1 cellular context compared by ENCODE assay signal in the genomic region with DNA sequence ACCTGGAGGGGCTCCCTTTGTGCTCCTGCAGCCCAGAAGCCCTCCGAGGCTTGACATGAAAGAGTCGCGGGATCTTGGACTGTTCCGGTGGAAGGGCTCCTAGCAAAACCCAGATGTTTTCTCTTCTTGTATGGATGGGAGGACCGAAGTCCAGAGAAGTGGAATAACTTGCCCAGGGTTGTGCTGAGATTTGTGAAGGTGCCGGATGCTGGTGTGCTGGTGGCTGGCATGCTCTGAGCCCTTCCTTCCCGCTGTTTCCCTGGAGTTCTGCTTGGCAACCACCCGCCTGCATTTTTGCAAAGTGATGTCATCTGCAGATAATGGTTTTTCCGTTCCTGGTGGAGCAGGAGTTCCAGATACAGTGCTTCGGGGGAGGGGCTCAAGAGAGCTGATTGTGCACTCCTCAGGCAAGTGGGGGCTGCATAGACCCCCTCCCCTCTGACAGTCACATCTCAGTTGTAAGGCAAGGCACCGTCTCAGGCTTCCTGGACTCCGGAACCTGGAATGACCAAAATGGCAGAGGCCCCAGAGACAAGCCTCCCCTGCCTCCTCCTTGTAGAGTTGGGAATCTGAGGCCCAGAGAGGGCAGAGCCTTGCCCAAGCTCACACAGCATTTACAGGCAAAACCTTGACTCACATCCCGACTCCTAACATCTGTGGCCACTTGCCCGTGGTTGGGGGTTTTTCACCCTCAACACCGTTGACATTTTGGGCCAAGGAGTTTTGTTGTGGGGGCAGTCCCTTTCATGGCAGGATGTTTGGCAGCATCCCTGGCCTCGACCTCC.
TF ChIP-seq lines count a peak whose summit lies in the region.

No MANE protein-coding gene starts in this region.

TF ChIP-seq in H1, 55 proteins besides CTCF, POLR2A, EP300 and RAD21:
- TF ChIP-seq ZNF274 (IDR thresholded peaks at IDR 0.05; ENCODE audit: borderline replicate concordance, extremely low read depth, low read length) = no peak
- TF ChIP-seq RXRA (IDR thresholded peaks at IDR 0.05; ENCODE audit: insufficient read depth, low read depth, low read length) = no peak
- no peak for TF ChIP-seq POU5F1 (IDR thresholded peaks at IDR 0.05; ENCODE audit: low read depth, low read length)
- no peak for TF ChIP-seq TBP (IDR thresholded peaks at IDR 0.05; ENCODE audit: low read depth, low read length)
- no peak for TF ChIP-seq CREB1 (IDR thresholded peaks at IDR 0.05)
- no peak; a peak in 1 of 4 replicates for TF ChIP-seq HDAC2 (IDR thresholded peaks at IDR 0.05; ENCODE audit: borderline replicate concordance in 1 of 2, low read depth in 2 of 2, low read length in 2 of 2)
- TF ChIP-seq, protein P1, sequence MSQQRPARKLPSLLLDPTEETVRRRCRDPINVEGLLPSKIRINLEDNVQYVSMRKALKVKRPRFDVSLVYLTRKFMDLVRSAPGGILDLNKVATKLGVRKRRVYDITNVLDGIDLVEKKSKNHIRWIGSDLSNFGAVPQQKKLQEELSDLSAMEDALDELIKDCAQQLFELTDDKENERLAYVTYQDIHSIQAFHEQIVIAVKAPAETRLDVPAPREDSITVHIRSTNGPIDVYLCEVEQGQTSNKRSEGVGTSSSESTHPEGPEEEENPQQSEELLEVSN (IDR thresholded peaks at IDR 0.05) = peak; percentile 85
- no peak for TF ChIP-seq TAF7 (optimal IDR thresholded peaks at IDR 0.05; ENCODE audit: borderline replicate concordance, low read depth, low read length)
- TF ChIP-seq TCF12 (IDR thresholded peaks at IDR 0.05; ENCODE audit: low read depth, low read length) = no peak
- no peak for TF ChIP-seq BRCA1 (IDR thresholded peaks at IDR 0.05; ENCODE audit: low read depth, low read length)
- TF ChIP-seq KDM1A (IDR thresholded peaks at IDR 0.05; ENCODE audit: borderline replicate concordance, low read length) = peak; percentile 93; the same call in 1 of the 2 replicates
- no peak for TF ChIP-seq KDM5A (IDR thresholded peaks at IDR 0.05; ENCODE audit: low read length)
- no peak for TF ChIP-seq RNF2 (IDR thresholded peaks at IDR 0.05; ENCODE audit: borderline replicate concordance, low read depth, low read length, missing control alignments, poor library complexity, severe bottlenecking)
- TF ChIP-seq SUZ12 (IDR thresholded peaks at IDR 0.05; ENCODE audit: low read length) = no peak
- no peak for TF ChIP-seq GTF2F1 (IDR thresholded peaks at IDR 0.05; ENCODE audit: borderline replicate concordance, low read depth, low read length)
- TF ChIP-seq, protein P2, sequence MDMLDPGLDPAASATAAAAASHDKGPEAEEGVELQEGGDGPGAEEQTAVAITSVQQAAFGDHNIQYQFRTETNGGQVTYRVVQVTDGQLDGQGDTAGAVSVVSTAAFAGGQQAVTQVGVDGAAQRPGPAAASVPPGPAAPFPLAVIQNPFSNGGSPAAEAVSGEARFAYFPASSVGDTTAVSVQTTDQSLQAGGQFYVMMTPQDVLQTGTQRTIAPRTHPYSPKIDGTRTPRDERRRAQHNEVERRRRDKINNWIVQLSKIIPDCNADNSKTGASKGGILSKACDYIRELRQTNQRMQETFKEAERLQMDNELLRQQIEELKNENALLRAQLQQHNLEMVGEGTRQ (IDR thresholded peaks at IDR 0.05; ENCODE audit: low read length) = no peak
- no peak for TF ChIP-seq EGR1 (IDR thresholded peaks at IDR 0.05; ENCODE audit: borderline replicate concordance, low read depth, low read length)
- no peak for TF ChIP-seq CEBPB (IDR thresholded peaks at IDR 0.05; ENCODE audit: low read depth, low read length)
- TF ChIP-seq CBX8 (IDR thresholded peaks at IDR 0.05; ENCODE audit: borderline replicate concordance, low read depth, low read length) = no peak
- peak; percentile 66; the same call in 1 of the 2 replicates for TF ChIP-seq TEAD4 (IDR thresholded peaks at IDR 0.05; ENCODE audit: low read depth, low read length)
- no peak for TF ChIP-seq MAFK (IDR thresholded peaks at IDR 0.05; ENCODE audit: low read depth, low read length)
- no peak for TF ChIP-seq KDM4A (IDR thresholded peaks at IDR 0.05; ENCODE audit: low read depth, low read length, severe bottlenecking)
- TF ChIP-seq CHD1 (IDR thresholded peaks at IDR 0.05; ENCODE audit: low read depth, low read length) = no peak
- no peak for TF ChIP-seq SP2 (IDR thresholded peaks at IDR 0.05; ENCODE audit: low read length)
- TF ChIP-seq GABPA (IDR thresholded peaks at IDR 0.05; ENCODE audit: borderline replicate concordance, insufficient read depth, low read length) = no peak
- no peak for TF ChIP-seq NANOG (IDR thresholded peaks at IDR 0.05; ENCODE audit: insufficient read depth, low read depth, low read length, poor library complexity, severe bottlenecking)
- no peak for TF ChIP-seq BACH1 (IDR thresholded peaks at IDR 0.05; ENCODE audit: low read length)
- TF ChIP-seq JUN (IDR thresholded peaks at IDR 0.05; ENCODE audit: low read depth, low read length) = peak; percentile 86; the same call in 1 of the 2 replicates
- no peak for TF ChIP-seq SRF (IDR thresholded peaks at IDR 0.05; ENCODE audit: low read depth, low read length)
- no peak for TF ChIP-seq SIX5 (IDR thresholded peaks at IDR 0.05; ENCODE audit: low read depth, low read length)
- no peak for TF ChIP-seq EZH2 (IDR thresholded peaks at IDR 0.05; ENCODE audit: low read depth, low read length, severe bottlenecking)
- TF ChIP-seq JUND (IDR thresholded peaks at IDR 0.05; ENCODE audit: low read length) = peak; percentile 97
- no peak for TF ChIP-seq BCL11A (IDR thresholded peaks at IDR 0.05; ENCODE audit: low read depth in 2 of 2, low read length in 2 of 2)
- peak; percentile 48; the same call in 1 of the 2 replicates for TF ChIP-seq RFX5 (IDR thresholded peaks at IDR 0.05; ENCODE audit: borderline replicate concordance, low read depth, low read length)
- TF ChIP-seq NRF1 (IDR thresholded peaks at IDR 0.05; ENCODE audit: low read depth, low read length) = no peak
- no peak for TF ChIP-seq FOSL1 (IDR thresholded peaks at IDR 0.05; ENCODE audit: insufficient read depth, low read depth, low read length)
- no peak for TF ChIP-seq CHD2 (IDR thresholded peaks at IDR 0.05; ENCODE audit: low read length)
- TF ChIP-seq, protein P3, sequence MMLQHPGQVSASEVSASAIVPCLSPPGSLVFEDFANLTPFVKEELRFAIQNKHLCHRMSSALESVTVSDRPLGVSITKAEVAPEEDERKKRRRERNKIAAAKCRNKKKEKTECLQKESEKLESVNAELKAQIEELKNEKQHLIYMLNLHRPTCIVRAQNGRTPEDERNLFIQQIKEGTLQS (IDR thresholded peaks at IDR 0.05; ENCODE audit: insufficient read depth, low read depth, low read length) = 0 out of 2 replicates have a peak, but pooled peaks have one; percentile 12
- TF ChIP-seq, protein P4, sequence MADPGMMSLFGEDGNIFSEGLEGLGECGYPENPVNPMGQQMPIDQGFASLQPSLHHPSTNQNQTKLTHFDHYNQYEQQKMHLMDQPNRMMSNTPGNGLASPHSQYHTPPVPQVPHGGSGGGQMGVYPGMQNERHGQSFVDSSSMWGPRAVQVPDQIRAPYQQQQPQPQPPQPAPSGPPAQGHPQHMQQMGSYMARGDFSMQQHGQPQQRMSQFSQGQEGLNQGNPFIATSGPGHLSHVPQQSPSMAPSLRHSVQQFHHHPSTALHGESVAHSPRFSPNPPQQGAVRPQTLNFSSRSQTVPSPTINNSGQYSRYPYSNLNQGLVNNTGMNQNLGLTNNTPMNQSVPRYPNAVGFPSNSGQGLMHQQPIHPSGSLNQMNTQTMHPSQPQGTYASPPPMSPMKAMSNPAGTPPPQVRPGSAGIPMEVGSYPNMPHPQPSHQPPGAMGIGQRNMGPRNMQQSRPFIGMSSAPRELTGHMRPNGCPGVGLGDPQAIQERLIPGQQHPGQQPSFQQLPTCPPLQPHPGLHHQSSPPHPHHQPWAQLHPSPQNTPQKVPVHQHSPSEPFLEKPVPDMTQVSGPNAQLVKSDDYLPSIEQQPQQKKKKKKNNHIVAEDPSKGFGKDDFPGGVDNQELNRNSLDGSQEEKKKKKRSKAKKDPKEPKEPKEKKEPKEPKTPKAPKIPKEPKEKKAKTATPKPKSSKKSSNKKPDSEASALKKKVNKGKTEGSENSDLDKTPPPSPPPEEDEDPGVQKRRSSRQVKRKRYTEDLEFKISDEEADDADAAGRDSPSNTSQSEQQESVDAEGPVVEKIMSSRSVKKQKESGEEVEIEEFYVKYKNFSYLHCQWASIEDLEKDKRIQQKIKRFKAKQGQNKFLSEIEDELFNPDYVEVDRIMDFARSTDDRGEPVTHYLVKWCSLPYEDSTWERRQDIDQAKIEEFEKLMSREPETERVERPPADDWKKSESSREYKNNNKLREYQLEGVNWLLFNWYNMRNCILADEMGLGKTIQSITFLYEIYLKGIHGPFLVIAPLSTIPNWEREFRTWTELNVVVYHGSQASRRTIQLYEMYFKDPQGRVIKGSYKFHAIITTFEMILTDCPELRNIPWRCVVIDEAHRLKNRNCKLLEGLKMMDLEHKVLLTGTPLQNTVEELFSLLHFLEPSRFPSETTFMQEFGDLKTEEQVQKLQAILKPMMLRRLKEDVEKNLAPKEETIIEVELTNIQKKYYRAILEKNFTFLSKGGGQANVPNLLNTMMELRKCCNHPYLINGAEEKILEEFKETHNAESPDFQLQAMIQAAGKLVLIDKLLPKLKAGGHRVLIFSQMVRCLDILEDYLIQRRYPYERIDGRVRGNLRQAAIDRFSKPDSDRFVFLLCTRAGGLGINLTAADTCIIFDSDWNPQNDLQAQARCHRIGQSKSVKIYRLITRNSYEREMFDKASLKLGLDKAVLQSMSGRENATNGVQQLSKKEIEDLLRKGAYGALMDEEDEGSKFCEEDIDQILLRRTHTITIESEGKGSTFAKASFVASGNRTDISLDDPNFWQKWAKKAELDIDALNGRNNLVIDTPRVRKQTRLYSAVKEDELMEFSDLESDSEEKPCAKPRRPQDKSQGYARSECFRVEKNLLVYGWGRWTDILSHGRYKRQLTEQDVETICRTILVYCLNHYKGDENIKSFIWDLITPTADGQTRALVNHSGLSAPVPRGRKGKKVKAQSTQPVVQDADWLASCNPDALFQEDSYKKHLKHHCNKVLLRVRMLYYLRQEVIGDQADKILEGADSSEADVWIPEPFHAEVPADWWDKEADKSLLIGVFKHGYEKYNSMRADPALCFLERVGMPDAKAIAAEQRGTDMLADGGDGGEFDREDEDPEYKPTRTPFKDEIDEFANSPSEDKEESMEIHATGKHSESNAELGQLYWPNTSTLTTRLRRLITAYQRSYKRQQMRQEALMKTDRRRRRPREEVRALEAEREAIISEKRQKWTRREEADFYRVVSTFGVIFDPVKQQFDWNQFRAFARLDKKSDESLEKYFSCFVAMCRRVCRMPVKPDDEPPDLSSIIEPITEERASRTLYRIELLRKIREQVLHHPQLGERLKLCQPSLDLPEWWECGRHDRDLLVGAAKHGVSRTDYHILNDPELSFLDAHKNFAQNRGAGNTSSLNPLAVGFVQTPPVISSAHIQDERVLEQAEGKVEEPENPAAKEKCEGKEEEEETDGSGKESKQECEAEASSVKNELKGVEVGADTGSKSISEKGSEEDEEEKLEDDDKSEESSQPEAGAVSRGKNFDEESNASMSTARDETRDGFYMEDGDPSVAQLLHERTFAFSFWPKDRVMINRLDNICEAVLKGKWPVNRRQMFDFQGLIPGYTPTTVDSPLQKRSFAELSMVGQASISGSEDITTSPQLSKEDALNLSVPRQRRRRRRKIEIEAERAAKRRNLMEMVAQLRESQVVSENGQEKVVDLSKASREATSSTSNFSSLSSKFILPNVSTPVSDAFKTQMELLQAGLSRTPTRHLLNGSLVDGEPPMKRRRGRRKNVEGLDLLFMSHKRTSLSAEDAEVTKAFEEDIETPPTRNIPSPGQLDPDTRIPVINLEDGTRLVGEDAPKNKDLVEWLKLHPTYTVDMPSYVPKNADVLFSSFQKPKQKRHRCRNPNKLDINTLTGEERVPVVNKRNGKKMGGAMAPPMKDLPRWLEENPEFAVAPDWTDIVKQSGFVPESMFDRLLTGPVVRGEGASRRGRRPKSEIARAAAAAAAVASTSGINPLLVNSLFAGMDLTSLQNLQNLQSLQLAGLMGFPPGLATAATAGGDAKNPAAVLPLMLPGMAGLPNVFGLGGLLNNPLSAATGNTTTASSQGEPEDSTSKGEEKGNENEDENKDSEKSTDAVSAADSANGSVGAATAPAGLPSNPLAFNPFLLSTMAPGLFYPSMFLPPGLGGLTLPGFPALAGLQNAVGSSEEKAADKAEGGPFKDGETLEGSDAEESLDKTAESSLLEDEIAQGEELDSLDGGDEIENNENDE (IDR thresholded peaks at IDR 0.05; ENCODE audit: insufficient replicate concordance, low read length) = no peak
- no peak for TF ChIP-seq YY1 (IDR thresholded peaks at IDR 0.05; ENCODE audit: low read depth, low read length)
- 0 out of 4 replicates have a peak, but pooled peaks of 1 of the 2 experiments have one; percentile 25 for TF ChIP-seq SIN3A (conservative IDR thresholded peaks at IDR 0.05 in 1 of 2, IDR thresholded peaks at IDR 0.05 in 1 of 2; ENCODE audit: low read depth in 1 of 2, low read length in 2 of 2)
- 0 out of 2 replicates have a peak, but pooled peaks have one; percentile 71 for TF ChIP-seq RBBP5 (IDR thresholded peaks at IDR 0.05; ENCODE audit: borderline replicate concordance, low read depth, low read length)
- 0 out of 2 replicates have a peak, but pooled peaks have one; percentile 28 for TF ChIP-seq TAF1 (IDR thresholded peaks at IDR 0.05; ENCODE audit: low read depth, low read length)
- no peak for TF ChIP-seq SIRT6 (IDR thresholded peaks at IDR 0.05; ENCODE audit: low read length)
- no peak for TF ChIP-seq PHF8 (conservative IDR thresholded peaks at IDR 0.05; ENCODE audit: low read depth, low read length)
- TF ChIP-seq CBX5 (IDR thresholded peaks at IDR 0.05; ENCODE audit: low read depth, low read length) = no peak
- no peak for TF ChIP-seq SAP30 (IDR thresholded peaks at IDR 0.05; ENCODE audit: insufficient read depth, insufficient replicate concordance, low read length)
- TF ChIP-seq, protein P5, sequence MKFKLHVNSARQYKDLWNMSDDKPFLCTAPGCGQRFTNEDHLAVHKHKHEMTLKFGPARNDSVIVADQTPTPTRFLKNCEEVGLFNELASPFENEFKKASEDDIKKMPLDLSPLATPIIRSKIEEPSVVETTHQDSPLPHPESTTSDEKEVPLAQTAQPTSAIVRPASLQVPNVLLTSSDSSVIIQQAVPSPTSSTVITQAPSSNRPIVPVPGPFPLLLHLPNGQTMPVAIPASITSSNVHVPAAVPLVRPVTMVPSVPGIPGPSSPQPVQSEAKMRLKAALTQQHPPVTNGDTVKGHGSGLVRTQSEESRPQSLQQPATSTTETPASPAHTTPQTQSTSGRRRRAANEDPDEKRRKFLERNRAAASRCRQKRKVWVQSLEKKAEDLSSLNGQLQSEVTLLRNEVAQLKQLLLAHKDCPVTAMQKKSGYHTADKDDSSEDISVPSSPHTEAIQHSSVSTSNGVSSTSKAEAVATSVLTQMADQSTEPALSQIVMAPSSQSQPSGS (IDR thresholded peaks at IDR 0.05; ENCODE audit: low read length) = peak; percentile 96
- TF ChIP-seq POLR2AphosphoS5 (IDR thresholded peaks at IDR 0.05; ENCODE audit: low read depth, low read length) = no peak
- TF ChIP-seq CTBP2 (IDR thresholded peaks at IDR 0.05; ENCODE audit: borderline replicate concordance, insufficient read depth, insufficient read length, low read length) = no peak
- peak; percentile 70; the same call in 1 of the 2 replicates for TF ChIP-seq SP1 (IDR thresholded peaks at IDR 0.05; ENCODE audit: low read depth, low read length)
- TF ChIP-seq, protein P6, sequence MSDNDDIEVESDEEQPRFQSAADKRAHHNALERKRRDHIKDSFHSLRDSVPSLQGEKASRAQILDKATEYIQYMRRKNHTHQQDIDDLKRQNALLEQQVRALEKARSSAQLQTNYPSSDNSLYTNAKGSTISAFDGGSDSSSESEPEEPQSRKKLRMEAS (IDR thresholded peaks at IDR 0.05) = peak; percentile 64; the same call in 1 of the 2 replicates
- no peak for TF ChIP-seq HDAC6 (IDR thresholded peaks at IDR 0.05; ENCODE audit: low read depth, low read length)
- TF ChIP-seq ASH2L (IDR thresholded peaks at IDR 0.05; ENCODE audit: low read length) = no peak
- no peak for TF ChIP-seq SP4 (IDR thresholded peaks at IDR 0.05; ENCODE audit: low read length)
